1 cellular context compared by ENCODE assay signal in the genomic region with DNA sequence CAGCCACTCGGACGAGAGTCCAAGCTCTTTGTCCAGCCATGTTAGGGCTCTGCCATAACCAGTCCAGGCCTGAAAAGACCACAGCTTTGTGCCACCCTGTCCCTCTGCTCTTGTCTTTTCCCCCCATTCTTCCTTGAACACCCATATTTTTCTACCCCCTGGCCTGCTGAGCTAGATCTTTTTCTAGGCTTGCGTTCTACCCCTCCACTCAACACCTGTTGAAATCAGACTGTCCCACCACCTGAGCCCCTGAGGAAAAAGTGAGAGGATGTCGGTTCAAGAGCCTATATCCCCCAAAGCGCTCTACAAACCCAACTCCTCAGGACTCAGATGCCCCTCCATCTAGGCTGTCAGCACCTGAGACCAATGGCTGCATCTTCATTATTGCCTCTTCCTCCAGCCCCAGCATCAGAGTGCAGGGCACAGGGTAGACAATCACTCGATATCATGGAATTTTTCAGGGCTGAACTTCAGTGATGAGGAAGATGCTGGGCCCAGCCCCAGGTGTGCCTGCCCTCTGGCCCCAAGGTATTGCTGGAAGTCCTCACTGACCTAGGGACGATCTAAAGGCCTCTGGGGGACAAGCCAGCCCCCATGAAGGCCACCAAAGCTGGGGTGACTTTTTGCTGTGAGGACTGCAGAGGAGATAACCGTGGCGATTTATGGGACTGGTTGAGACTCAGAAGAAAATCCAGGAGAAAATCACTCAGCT.
TF ChIP-seq lines count a peak whose summit lies in the region.

No MANE protein-coding gene starts in this region.

TF ChIP-seq in SK-N-SH, 30 proteins besides CTCF, POLR2A, EP300 and RAD21 (continued from another document):
- no peak for TF ChIP-seq FOXJ3 (CRISPR knock-in tag; IDR thresholded peaks at IDR 0.05)
- no peak for TF ChIP-seq RCOR1 (IDR thresholded peaks at IDR 0.05; ENCODE audit: low read length)
- TF ChIP-seq TCF12 (IDR thresholded peaks at IDR 0.05), result no peak
